ENCODE assay signal across 20 cellular contexts in genomic region chr15:32877201-32877600, GRCh38.
DNase-seq lines count a peak whose midpoint lies in the region; FAIRE-seq and TF ChIP-seq lines count a peak whose summit lies in the region.
"Had no signal": no experiment of that assay in that cellular context is flagged by ENCODE, and none has a peak within 500 bp of the region (broad histone marks: within the 10 kb centered on the region; RNA-seq: fewer than 3 reads in every experiment).

No MANE protein-coding gene starts in this region.

- no peaks in the 10 kb centered on the region for H3K9me3 ChIP-seq in astrocyte (ENCODE audit: insufficient read depth, low read depth, low read length)
- no peaks in the 10 kb centered on the region for H3K9me3 ChIP-seq in CD8-positive, alpha-beta memory T cell (ENCODE audit: low read length)
- H3K9me3 ChIP-seq: MG63 had no signal

- TF ChIP-seq CTCF in HFFc6 (IDR thresholded peaks at IDR 0.05): no peak
- no peak for TF ChIP-seq CTCF in astrocyte (IDR thresholded peaks at IDR 0.05; ENCODE audit: insufficient read depth, low read depth, low read length)
- TF ChIP-seq CTCF in mesothelial cell of epicardium (IDR thresholded peaks at IDR 0.05; ENCODE audit: unreplicated experiment): no peak

- no peak overlapping the region for H3K4me3 ChIP-seq in astrocyte (ENCODE audit: insufficient read depth, low read depth, low read length)
- no peak overlapping the region for H3K4me3 ChIP-seq in CD8-positive, alpha-beta memory T cell (ENCODE audit: low read length)
- H3K4me3 ChIP-seq: GM23338, MG63, SK-N-MC had no signal

- H3K4me1 ChIP-seq in astrocyte (ENCODE audit: insufficient read depth, low read length): peaks cover 15% of the 10 kb centered on the region
- no peaks in the 10 kb centered on the region for H3K4me1 ChIP-seq in CD8-positive, alpha-beta memory T cell (ENCODE audit: insufficient read depth, low read length)

- H3K27ac ChIP-seq in astrocyte (ENCODE audit: low read depth, low read length): peak overlapping the region; percentile 46
- H3K27ac ChIP-seq in CD8-positive, alpha-beta memory T cell (ENCODE audit: low read depth, low read length): no peak overlapping the region
- H3K27ac ChIP-seq: SK-N-MC had no signal

- DNase-seq in HFFc6 (no peak), astrocyte (ENCODE audit: low read depth) (peak; percentile 31), mesothelial cell of epicardium (ENCODE audit: low spot score in 2 of 2, unreplicated experiment in 2 of 2) (no peak), GM19240 (ENCODE audit: insufficient read length, low spot score) (no peak), SK-N-DZ (ENCODE audit: low spot score) (no peak), RCC 7860 (ENCODE audit: low spot score) (no peak)
- no peak for DNase-seq in CD8-positive, alpha-beta memory T cell
- DNase-seq: ACHN, DMS153, DND-41, H9, KG1, MG63, NCI-H2029, NCI-H446, NCI-H524 treated with DMSO at 0.1 percent for 48 hours, NCI-H774, SHP77 had no signal

- H3K9me3 Mint-ChIP-seq in HFFc6: no peaks in the 10 kb centered on the region
- no peaks in the 10 kb centered on the region for H3K9me3 Mint-ChIP-seq in astrocyte (ENCODE audit: unreplicated experiment)
- H3K9me3 Mint-ChIP-seq in mesothelial cell of epicardium: no peaks in the 10 kb centered on the region
- no peaks in the 10 kb centered on the region for H3K9me3 Mint-ChIP-seq in CD8-positive, alpha-beta memory T cell
- H3K9me3 Mint-ChIP-seq: GM23338, H9 had no signal

- POLR2A ChIA-PET in CD8-positive, alpha-beta memory T cell (lab: Charles Lee): no interaction called here

- H3K79me2 ChIP-seq in astrocyte (ENCODE audit: insufficient read depth, low read length): no peaks in the 10 kb centered on the region

- no peaks in the 10 kb centered on the region for H3K27me3 ChIP-seq in astrocyte (ENCODE audit: insufficient read depth, low read length)
- H3K27me3 ChIP-seq in CD8-positive, alpha-beta memory T cell (ENCODE audit: insufficient read depth, low read length, poor library complexity, severe bottlenecking): no peaks in the 10 kb centered on the region
- H3K27me3 ChIP-seq: MG63 had no signal

- no peaks in the 10 kb centered on the region for H3K36me3 ChIP-seq in astrocyte (ENCODE audit: insufficient read depth, low read length)
- no peaks in the 10 kb centered on the region for H3K36me3 ChIP-seq in CD8-positive, alpha-beta memory T cell (ENCODE audit: insufficient read depth, low read length)
- H3K36me3 ChIP-seq: MG63 had no signal

- H3K4me3 Mint-ChIP-seq in HFFc6 (no peak overlapping the region), astrocyte (ENCODE audit: unreplicated experiment) (no peak overlapping the region), mesothelial cell of epicardium (no peak overlapping the region)
- H3K4me3 Mint-ChIP-seq in CD8-positive, alpha-beta memory T cell: no peak overlapping the region
- H3K4me3 Mint-ChIP-seq: GM23338, H9 had no signal

- no peak overlapping the region for H2AFZ ChIP-seq in astrocyte (ENCODE audit: low read depth, low read length)
- H2AFZ ChIP-seq: GM23338 had no signal

- peak overlapping the region; percentile 25 for H3K4me2 ChIP-seq in astrocyte (ENCODE audit: low read length)
- H3K4me2 ChIP-seq: GM23338 had no signal

- CTCF ChIA-PET in CD8-positive, alpha-beta memory T cell (lab: Charles Lee): no interaction called here

- peak; percentile 83 for FAIRE-seq in astrocyte (lab: Jason Lieb, UNC)
- FAIRE-seq in RCC 7860 (lab: Jason Lieb, UNC): no peak

- H3K27ac Mint-ChIP-seq in HFFc6 (peak overlapping the region; percentile 70), astrocyte (ENCODE audit: unreplicated experiment) (no peak overlapping the region), mesothelial cell of epicardium (peak overlapping the region; percentile 28)
- no peak overlapping the region for H3K27ac Mint-ChIP-seq in CD8-positive, alpha-beta memory T cell
- H3K27ac Mint-ChIP-seq: GM23338, H9 had no signal

- H3K9ac ChIP-seq in astrocyte (ENCODE audit: low read length): no peak overlapping the region

- no peaks in the 10 kb centered on the region for H4K20me1 ChIP-seq in astrocyte (ENCODE audit: insufficient read depth, low read length)

- H3K4me1 Mint-ChIP-seq in HFFc6 (ENCODE audit: low read depth): peaks cover 87% of the 10 kb centered on the region
- peaks cover 20% of the 10 kb centered on the region for H3K4me1 Mint-ChIP-seq in astrocyte (ENCODE audit: low read depth, unreplicated experiment)
- H3K4me1 Mint-ChIP-seq in mesothelial cell of epicardium: peaks cover 27% of the 10 kb centered on the region
- no peaks in the 10 kb centered on the region for H3K4me1 Mint-ChIP-seq in CD8-positive, alpha-beta memory T cell
- H3K4me1 Mint-ChIP-seq: H9 had no signal

- peaks cover 47% of the 10 kb centered on the region for H3K36me3 Mint-ChIP-seq in HFFc6 (ENCODE audit: low read depth)
- H3K36me3 Mint-ChIP-seq in astrocyte (ENCODE audit: low read depth, unreplicated experiment): no peaks in the 10 kb centered on the region
- no peaks in the 10 kb centered on the region for H3K36me3 Mint-ChIP-seq in mesothelial cell of epicardium
- H3K36me3 Mint-ChIP-seq in CD8-positive, alpha-beta memory T cell: peaks cover 0 to 6% (median 0%) of the 10 kb centered on the region in 3 donors

- no peaks in the 10 kb centered on the region for H3K27me3 Mint-ChIP-seq in HFFc6 (ENCODE audit: insufficient read depth)
- H3K27me3 Mint-ChIP-seq in astrocyte (ENCODE audit: low read depth, unreplicated experiment): no peaks in the 10 kb centered on the region
- no peaks in the 10 kb centered on the region for H3K27me3 Mint-ChIP-seq in mesothelial cell of epicardium (ENCODE audit: low read depth)
- no peaks in the 10 kb centered on the region for H3K27me3 Mint-ChIP-seq in CD8-positive, alpha-beta memory T cell

Comparison
In these comparisons a context has a peak if more than half of its experiments do, and no peak if none do; other contexts are left out.
1. H3K27ac Mint-ChIP-seq: peak in HFFc6 (single experiment) and mesothelial cell of epicardium (single experiment); none in astrocyte (single experiment) and CD8-positive, alpha-beta memory T cell (0 of 8).